ENCODE assay signal across 19 cellular contexts in the genomic region with DNA sequence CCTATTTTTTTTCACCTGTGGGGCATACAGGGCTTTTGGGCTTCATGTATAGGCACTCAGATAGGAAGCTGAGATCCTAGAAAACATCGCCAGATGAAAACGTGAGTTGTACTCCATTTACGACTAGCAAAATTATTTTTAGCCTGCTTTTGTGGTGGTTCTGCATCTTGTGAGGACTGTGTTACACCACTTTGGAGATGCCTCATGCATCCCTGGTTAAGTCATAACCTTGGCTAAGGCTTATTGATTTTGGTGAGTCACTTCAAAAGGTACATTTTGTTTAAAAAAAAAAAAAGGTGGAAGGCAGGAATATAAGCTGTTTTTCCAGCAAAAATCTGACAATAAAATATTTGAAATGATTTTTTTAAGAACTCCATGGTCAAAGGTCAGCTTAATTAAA.
DNase-seq lines count a peak whose midpoint lies in the region; ATAC-seq and TF ChIP-seq lines count a peak whose summit lies in the region.
"Had no signal": no experiment of that assay in that cellular context is flagged by ENCODE, and none has a peak within 500 bp of the region (broad histone marks: within the 10 kb centered on the region; RNA-seq: fewer than 3 reads in every experiment).

No MANE protein-coding gene starts in this region.

- TF ChIP-seq CTCF in epithelial cell of proximal tubule (conservative IDR thresholded peaks at IDR 0.05; ENCODE audit: low read depth, low read length) = no peak
- TF ChIP-seq CTCF in thyroid gland (IDR thresholded peaks at IDR 0.05) = no peak

- H3K9ac ChIP-seq in SK-N-MC (ENCODE audit: insufficient read length) = no peak overlapping the region
- H3K9ac ChIP-seq: KMS-11 had no signal

- TF ChIP-seq POLR2A in thyroid gland (IDR thresholded peaks at IDR 0.05) = no peak

- no peak for ATAC-seq in GM21576 (IDR thresholded peaks at IDR 0.05; ENCODE audit: unreplicated experiment)

- peak overlapping the region; percentile 11; the same call in 1 of the 2 replicates for H3K4me3 ChIP-seq in SK-N-MC
- H3K4me3 ChIP-seq in epithelial cell of proximal tubule (ENCODE audit: low read depth, low read length) = no peak overlapping the region
- H3K4me3 ChIP-seq in thyroid gland (replicated peaks in 1 of 3) = no peak overlapping the region
- no peak overlapping the region for H3K4me3 ChIP-seq in HAP-1
- H3K4me3 ChIP-seq: SJSA1 had no signal

- H3K27me3 ChIP-seq in thyroid gland (no peaks in the 10 kb centered on the region), HAP-1 (ENCODE audit: low read depth) (no peaks in the 10 kb centered on the region)
- H3K27me3 ChIP-seq: SJSA1 had no signal

- no peaks in the 10 kb centered on the region for H3K36me3 ChIP-seq in SK-N-MC (ENCODE audit: insufficient read depth, low read length)
- H3K36me3 ChIP-seq in thyroid gland = no peaks in the 10 kb centered on the region
- 0 out of 2 replicates have a peak, but pooled peaks cover 4% of the 10 kb centered on the region for H3K36me3 ChIP-seq in HAP-1 (replicated peaks)
- H3K36me3 ChIP-seq: SJSA1 had no signal

- intact Hi-C loops in thyroid gland (cut with DNase I) = no loop called here

- in situ Hi-C loops in HAP-1 (cut with MboI; ENCODE audit: low sequenced_read_pairs) = no loop called here

- DNase-seq in DMS53 (lab: John Stamatoyannopoulos, UW) = peak; percentile 43
- DNase-seq in DMS53 treated with DMSO at 0.1 percent for 48 hours (lab: John Stamatoyannopoulos, UW; ENCODE audit: unreplicated experiment) = no peak
- DNase-seq in SK-N-MC (ENCODE audit: low read depth, low spot score) = no peak
- peak; percentile 32 for DNase-seq in epithelial cell of proximal tubule (ENCODE audit: low read depth)
- peak; percentile 12 to 24 for DNase-seq in thyroid gland
- DNase-seq in HAP-1 (ENCODE audit: low spot score in 2 of 2) = no peak
- no peak for DNase-seq in HT-29 (ENCODE audit: low spot score)
- DNase-seq: AML-193, DMS79 treated with DMSO at 0.1 percent for 48 hours, NCI-H1436 treated with DMSO at 0.1 percent for 48 hours, NCI-H2029, NCI-H345, NCI-H526 had no signal

- H3K4me1 ChIP-seq in thyroid gland (peaks cover 24 to 25% of the 10 kb centered on the region in 2 donors), HAP-1 (peaks cover 35% of the 10 kb centered on the region)
- H3K4me1 ChIP-seq: SJSA1 had no signal

- 44 to 61% methylated on average over 3 of the region's 3 CpGs for WGBS in thyroid gland, 2 donors

- H3K9me3 ChIP-seq in SK-N-MC (ENCODE audit: low read depth, low read length) = no peaks in the 10 kb centered on the region
- H3K9me3 ChIP-seq in thyroid gland = no peaks in the 10 kb centered on the region
- no peaks in the 10 kb centered on the region; the same call in 1 of the 2 replicates for H3K9me3 ChIP-seq in HAP-1
- H3K9me3 ChIP-seq: SJSA1 had no signal

- H3K27ac ChIP-seq in SK-N-MC (no peak overlapping the region), thyroid gland (peak overlapping the region; percentile 44 to 74 (median 57))
- H3K27ac ChIP-seq: 22Rv1, C4-2B, KMS-11, RWPE1, SJSA1 had no signal

Comparison
In these comparisons a context has a peak if more than half of its experiments do, and no peak if none do; other contexts are left out.
1. DNase-seq: peak in DMS53 (single experiment), epithelial cell of proximal tubule (single experiment) and thyroid gland (2 of 2); none in DMS53 treated with DMSO at 0.1 percent for 48 hours (single experiment), SK-N-MC (single experiment), HAP-1 (0 of 2) and HT-29 (single experiment).